8 cellular contexts compared by ENCODE assay signal in genomic region chr1:237386362-237387143, GRCh38.
DNase-seq lines count a peak whose midpoint lies in the region; ATAC-seq, FAIRE-seq and TF ChIP-seq lines count a peak whose summit lies in the region.

No MANE protein-coding gene starts in this region.

- in situ Hi-C loops in ACHN (cut with HindIII; ENCODE audit: low pct_ligation_motif_present, low pct_unique_long_range_greater_than_20kb, low sequenced_read_pairs): no loop called here
- in situ Hi-C loops in GM13977 (cut with MboI; ENCODE audit: low pct_unique_long_range_greater_than_20kb, low sequenced_read_pairs, unreplicated experiment): loop anchor here (25.0 kb wide), 1 partner anchor 1274 kb away; no protein-coding TSS in a partner anchor

- FAIRE-seq in endometrium (lab: Jason Lieb, UNC): peak; percentile 53

- H3K4me3 Mint-ChIP-seq in CD4-positive, alpha-beta memory T cell: no peak overlapping the region

- POLR2A ChIA-PET in CD4-positive, alpha-beta memory T cell (lab: Charles Lee; ENCODE audit: partially characterized antibody): no interaction called here

- DNase-seq in ACHN (peak; percentile 34), GM13977 (ENCODE audit: low spot score) (peak; percentile 26), NCI-H69 (lab: John Stamatoyannopoulos, UW) (peak; percentile 47), psoas muscle (no peak), DMS153 (lab: John Stamatoyannopoulos, UW) (no peak), T1000 (lab: John Stamatoyannopoulos, UW) (no peak)
- DNase-seq in CD4-positive, alpha-beta memory T cell: no peak

- H3K27me3 Mint-ChIP-seq in CD4-positive, alpha-beta memory T cell: peaks cover 1% of the 10 kb centered on the region in 2 donors

- no peak overlapping the region for H3K27ac Mint-ChIP-seq in CD4-positive, alpha-beta memory T cell

- WGBS in psoas muscle, 3 donors: 40 to 45% (median 41%) methylated on average over 8 of the region's 8 CpGs

- H3K4me1 ChIP-seq in psoas muscle: no peaks in the 10 kb centered on the region
- no peaks in the 10 kb centered on the region for H3K4me1 ChIP-seq in CD4-positive, alpha-beta memory T cell (ENCODE audit: insufficient read depth, low read length)

- CTCF ChIA-PET in CD4-positive, alpha-beta memory T cell (lab: Charles Lee; ENCODE audit: partially characterized antibody): interaction anchor here (0.8 to 2.2 kb wide), 5 partner anchors 11 to 1282 kb away, joined by 3 to 11 read pairs (median 4); no protein-coding TSS in a partner anchor

- intact Hi-C loops in psoas muscle (cut with DNase I): no loop called here
- intact Hi-C loops in CD4-positive, alpha-beta memory T cell (cut with micrococcal nuclease): no loop called here

- H3K9me3 Mint-ChIP-seq in CD4-positive, alpha-beta memory T cell: no peaks in the 10 kb centered on the region

- TF ChIP-seq CTCF in GM13977 (IDR thresholded peaks at IDR 0.05; ENCODE audit: extremely low read depth, insufficient read depth, missing control alignments): peak; percentile 65
- peak; percentile 32 for TF ChIP-seq CTCF in psoas muscle (IDR thresholded peaks at IDR 0.05)

- no peak overlapping the region for H3K27ac ChIP-seq in psoas muscle
- H3K27ac ChIP-seq in CD4-positive, alpha-beta memory T cell (ENCODE audit: low read depth, low read length): no peak overlapping the region

- no peak overlapping the region for H3K4me3 ChIP-seq in psoas muscle
- H3K4me3 ChIP-seq in CD4-positive, alpha-beta memory T cell (ENCODE audit: low read length in 2 of 2): no peak overlapping the region

- H3K27me3 ChIP-seq in psoas muscle (ENCODE audit: insufficient read depth in 3 of 3, low read length in 2 of 3): no peaks in the 10 kb centered on the region
- H3K27me3 ChIP-seq in CD4-positive, alpha-beta memory T cell (ENCODE audit: insufficient read depth, low read length): no peaks in the 10 kb centered on the region

- H3K4me1 Mint-ChIP-seq in CD4-positive, alpha-beta memory T cell: no peaks in the 10 kb centered on the region

- no peak for ATAC-seq in psoas muscle

- H3K36me3 Mint-ChIP-seq in CD4-positive, alpha-beta memory T cell: no peaks in the 10 kb centered on the region

- no peaks in the 10 kb centered on the region for H3K9me3 ChIP-seq in psoas muscle
- no peaks in the 10 kb centered on the region for H3K9me3 ChIP-seq in CD4-positive, alpha-beta memory T cell (ENCODE audit: control insufficient read depth in 1 of 2, low read length in 2 of 2)

- no peaks in the 10 kb centered on the region for H3K36me3 ChIP-seq in psoas muscle (ENCODE audit: insufficient read depth in 1 of 2, low read depth in 1 of 2)
- H3K36me3 ChIP-seq in CD4-positive, alpha-beta memory T cell (ENCODE audit: insufficient read depth, low read length): no peaks in the 10 kb centered on the region

Comparison
In these comparisons a context has a peak if more than half of its experiments do, and no peak if none do; other contexts are left out.
1. DNase-seq: peak in ACHN (single experiment), GM13977 (single experiment) and NCI-H69 (single experiment); none in psoas muscle (0 of 2), DMS153 (single experiment), CD4-positive, alpha-beta memory T cell (0 of 5) and T1000 (single experiment).